9 cellular contexts compared by ENCODE assay signal in the genomic region with DNA sequence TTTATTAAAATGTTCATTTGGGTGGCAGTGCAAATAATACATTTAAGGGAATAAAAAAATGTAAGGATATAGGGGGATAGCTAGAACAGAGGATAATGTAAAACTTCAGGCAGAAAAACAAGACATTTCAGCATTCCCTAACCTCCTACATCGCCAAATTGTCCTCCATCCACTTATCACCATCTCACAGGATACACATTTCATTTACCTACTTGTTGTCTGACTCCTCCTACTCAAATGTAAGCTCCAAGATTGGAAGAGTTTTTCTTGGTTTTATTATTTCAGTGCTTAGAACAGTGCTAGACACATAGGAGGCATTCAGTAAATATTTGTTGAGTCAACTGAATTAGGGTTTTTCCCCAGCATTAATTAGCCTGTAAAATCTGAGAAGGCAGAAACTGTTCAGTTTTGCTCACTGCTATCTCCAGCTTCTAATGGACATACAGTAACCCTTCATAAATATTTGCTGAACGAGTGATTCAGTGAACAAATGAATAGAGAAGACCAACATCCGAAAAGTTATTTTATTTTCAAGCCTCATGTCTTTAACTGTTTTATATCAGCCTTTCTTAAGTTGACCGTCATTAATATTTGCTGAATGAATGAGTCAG. TPM values are rescaled to one million over a fixed set of nuclear protein-coding genes. Genes with fewer than 3 reads are reported as not detected.
DNase-seq lines count a peak whose midpoint lies in the region; ATAC-seq and TF ChIP-seq lines count a peak whose summit lies in the region.
"Had no signal": no experiment of that assay in that cellular context is flagged by ENCODE, and none has a peak within 500 bp of the region (broad histone marks: within the 10 kb centered on the region; RNA-seq: fewer than 3 reads in every experiment).

No MANE protein-coding gene starts in this region.

- ATAC-seq in activated naive CD4-positive, alpha-beta T cell treated with anti-CD3 and anti-CD28 coated beads, Interleukin-2, amount 50 U/mL, for 72 hours, result no peak
- ATAC-seq in HG03378 (IDR thresholded peaks at IDR 0.05; ENCODE audit: unreplicated experiment) (no peak), HG02759 (IDR thresholded peaks at IDR 0.05; ENCODE audit: unreplicated experiment) (no peak)

- peaks cover 54% of the 10 kb centered on the region for H3K4me1 ChIP-seq in Loucy (ENCODE audit: insufficient read depth, low read length, poor library complexity, severe bottlenecking)
- peaks cover 10% of the 10 kb centered on the region for H3K4me1 ChIP-seq in neuron (ENCODE audit: insufficient read depth, low read length)

- H3K27me3 ChIP-seq in Loucy (ENCODE audit: insufficient read depth, low read length, poor library complexity, severe bottlenecking) (no peaks in the 10 kb centered on the region), neuron (ENCODE audit: insufficient read depth, low read length) (no peaks in the 10 kb centered on the region)

- DNase-seq in G401 (ENCODE audit: low spot score) (peak; percentile 35), dermis blood vessel endothelial cell (peak; percentile 37), NOMO-1 treated with DMSO at 0.1 percent for 48 hours (lab: John Stamatoyannopoulos, UW; ENCODE audit: unreplicated experiment) (no peak)
- DNase-seq in activated naive CD4-positive, alpha-beta T cell treated with anti-CD3 and anti-CD28 coated beads, Interleukin-2, amount 50 U/mL, for 72 hours (ENCODE audit: low spot score in 2 of 2), result no peak

- H3K36me3 ChIP-seq in Loucy (ENCODE audit: insufficient read depth, low read length) (no peaks in the 10 kb centered on the region), neuron (ENCODE audit: insufficient read depth, low read length) (peaks cover 16% of the 10 kb centered on the region)

- H3K4me3 ChIP-seq in Loucy (ENCODE audit: low read length, poor library complexity, severe bottlenecking) (peak overlapping the region; percentile 93), neuron (ENCODE audit: low read length) (peak overlapping the region; percentile 99)

- H3K4me2 ChIP-seq in Loucy (ENCODE audit: low read depth, low read length, poor library complexity, severe bottlenecking), result peak overlapping the region; percentile 86

- H3K9me2 ChIP-seq in Loucy (replicated peaks; ENCODE audit: low read depth, low read length), result no peaks in the 10 kb centered on the region

- in situ Hi-C loops in G401 (cut with HindIII; ENCODE audit: low sequenced_read_pairs), result no loop called here

- no peaks in the 10 kb centered on the region for H3K9me3 Mint-ChIP-seq in activated naive CD4-positive, alpha-beta T cell treated with anti-CD3 and anti-CD28 coated beads, Interleukin-2, amount 50 U/mL, for 72 hours
- H3K9me3 Mint-ChIP-seq: T-helper 1 cell treated with Interleukin-12 subunit alpha and Interleukin-12 subunit beta and Interleukin-4 antibody, amounts not matched to agents 30 μg/mL and 1 μg/mL, for 36 hours had no signal

- H3K9ac ChIP-seq in Loucy (ENCODE audit: low read depth, low read length, poor library complexity, severe bottlenecking), result peak overlapping the region; percentile 94

- H3K79me2 ChIP-seq in Loucy (ENCODE audit: insufficient read depth, low read length), result peaks cover 53% of the 10 kb centered on the region

- no peak overlapping the region for H3K27ac Mint-ChIP-seq in activated naive CD4-positive, alpha-beta T cell treated with anti-CD3 and anti-CD28 coated beads, Interleukin-2, amount 50 U/mL, for 72 hours
- H3K27ac Mint-ChIP-seq: T-helper 1 cell treated with Interleukin-12 subunit alpha and Interleukin-12 subunit beta and Interleukin-4 antibody, amounts not matched to agents 30 μg/mL and 1 μg/mL, for 36 hours had no signal

- no peaks in the 10 kb centered on the region for H3F3A ChIP-seq in Loucy (ENCODE audit: low read depth)

- H3K36me3 Mint-ChIP-seq in activated naive CD4-positive, alpha-beta T cell treated with anti-CD3 and anti-CD28 coated beads, Interleukin-2, amount 50 U/mL, for 72 hours, result peaks cover 0 to 9% of the 10 kb centered on the region in 2 donors

- H3K9me3 ChIP-seq in Loucy (ENCODE audit: insufficient read depth, low read depth, low read length), result no peaks in the 10 kb centered on the region
- H3K9me3 ChIP-seq in neuron (ENCODE audit: low read length), result no peaks in the 10 kb centered on the region

- TF ChIP-seq CTCF in Loucy (conservative IDR thresholded peaks at IDR 0.05; ENCODE audit: low read length), result no peak

- no peak overlapping the region for H2AFZ ChIP-seq in Loucy (ENCODE audit: low read length)
- peak overlapping the region; percentile 64 for H2AFZ ChIP-seq in neuron (ENCODE audit: low read depth, low read length)

- peaks cover 28% of the 10 kb centered on the region for H4K20me1 ChIP-seq in Loucy (ENCODE audit: insufficient read depth, low read length, poor library complexity, severe bottlenecking)

RNA-seq across cellular contexts. Expression of gene TTC21B, which starts 0.9 kb away (rescaled TPM):
- total RNA-seq in G401 (2014; rRNA removed; shearing (Covaris generic)), result 4.4 and 18.5 TPM in 2 replicates
- 33.4 and 45.2 TPM in 2 replicates for total RNA-seq in dermis blood vessel endothelial cell
- total RNA-seq in activated naive CD4-positive, alpha-beta T cell treated with anti-CD3 and anti-CD28 coated beads, Interleukin-2, amount 50 U/mL, for 72 hours, result 10 to 100 TPM; 22.6 to 27.3 TPM

Comparison
In these comparisons a context has a peak if more than half of its experiments do, and no peak if none do; other contexts are left out.
1. DNase-seq: peak in G401 (single experiment) and dermis blood vessel endothelial cell (single experiment); none in NOMO-1 treated with DMSO at 0.1 percent for 48 hours (single experiment) and activated naive CD4-positive, alpha-beta T cell treated with anti-CD3 and anti-CD28 coated beads, Interleukin-2, amount 50 U/mL, for 72 hours (0 of 2).